ENCODE assay signal across 8 cellular contexts in the genomic region with DNA sequence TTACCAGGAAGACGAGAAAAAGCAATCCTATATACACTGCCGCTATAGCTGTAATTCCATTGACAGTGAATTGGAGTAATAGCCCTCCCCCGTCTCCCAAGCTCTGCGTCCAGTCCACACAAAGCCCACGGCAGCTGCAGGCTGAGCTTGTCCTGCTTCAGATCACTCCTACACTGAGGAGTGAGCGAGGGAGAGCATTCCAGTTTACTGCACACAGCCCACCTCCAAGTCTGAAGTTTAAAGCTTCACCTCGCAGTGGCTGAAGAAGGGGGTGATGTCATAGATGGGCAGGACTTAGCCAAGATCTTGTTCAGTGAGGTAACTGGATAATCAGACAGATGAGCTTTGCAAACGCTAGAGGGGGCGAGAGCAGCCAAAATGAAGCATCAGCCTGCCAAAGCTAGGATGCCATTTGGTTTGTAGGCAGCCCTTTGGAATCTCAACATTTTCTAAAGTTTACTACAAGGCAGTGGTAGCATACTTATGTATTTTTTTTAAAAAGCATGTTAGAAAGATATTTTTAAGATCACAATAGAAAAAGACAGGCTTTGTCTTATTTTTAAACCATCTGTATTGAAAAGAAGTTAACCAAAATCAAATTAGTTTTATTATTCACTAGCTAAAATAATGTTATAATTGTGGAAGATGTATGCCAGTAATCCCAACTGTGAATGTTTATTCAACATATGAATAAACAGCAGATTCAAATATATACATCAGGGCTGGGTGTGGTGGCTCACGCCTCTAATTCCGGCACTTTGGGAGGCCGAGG. TPM values are rescaled to one million over a fixed set of nuclear protein-coding genes. Genes with fewer than 3 reads are reported as not detected.
A peak's percentile ranks its signal among the peaks of the same experiment; 100 is the strongest.
DNase-seq lines count a peak whose midpoint lies in the region; ATAC-seq and TF ChIP-seq lines count a peak whose summit lies in the region.

A gene (minus strand): TSS at position 213 of the 772 bp plus-strand sequence. CDS start 10,106 bp downstream, outside the sequence.

- H3K4me3 ChIP-seq in AG04449 (ENCODE audit: low read depth, low read length) (peak within 1 kb of the TSS; percentile 63), esophagus squamous epithelium (peak within 1 kb of the TSS; percentile 32 to 62 (median 52)), urinary bladder (ENCODE audit: low read depth, low read length) (peak within 1 kb of the TSS; percentile 17)

- CTCF ChIA-PET in AG04449 (lab: Yijun Ruan, JAX) = interaction anchor here (0.9 to 1.3 kb wide), 7 partner anchors 9 to 1593 kb away, joined by 3 to 6 read pairs (median 3); no protein-coding TSS in a partner anchor

- H3K27ac ChIP-seq in esophagus squamous epithelium = peak within 1 kb of the TSS; percentile 6 to 84 (median 78)
- no peak within 1 kb of the TSS for H3K27ac ChIP-seq in urinary bladder (ENCODE audit: low read depth)

- ATAC-seq in GM18508 (IDR thresholded peaks at IDR 0.05; ENCODE audit: insufficient read depth, unreplicated experiment) (peak; percentile 96), HG02938 (IDR thresholded peaks at IDR 0.05; ENCODE audit: unreplicated experiment) (peak; percentile 97)

- TF ChIP-seq CTCF in AG04449 (IDR thresholded peaks at IDR 0.05; ENCODE audit: insufficient read depth, low read length, missing control alignments) (peak; percentile 81), esophagus squamous epithelium (IDR thresholded peaks at IDR 0.05) (peak; percentile 45 to 88 (median 72))

- H3K36me3 ChIP-seq in esophagus squamous epithelium (no peaks in the 10 kb centered on the region), urinary bladder (ENCODE audit: insufficient read depth) (no peaks in the 10 kb centered on the region)

- intact Hi-C loops in esophagus squamous epithelium (cut with DNase I) = no loop called here

- peak in 3 of 4 donors; percentile 55 to 94 (median 56) for TF ChIP-seq POLR2A in esophagus squamous epithelium (IDR thresholded peaks at IDR 0.05)

- POLR2A ChIA-PET in AG04449 (lab: Yijun Ruan, JAX) = interaction anchor here (0.6 to 1.1 kb wide), 2 partner anchors 114 to 1499 kb away, joined by 3 read pairs; no protein-coding TSS in a partner anchor

- WGBS in esophagus squamous epithelium, 2 donors = 22 to 26% methylated on average over 12 of the region's 12 CpGs
- WGBS in urinary bladder = 22% methylated on average over 12 of the region's 12 CpGs

- no peaks in the 10 kb centered on the region for H3K9me3 ChIP-seq in esophagus squamous epithelium

- H3K27me3 ChIP-seq in esophagus squamous epithelium = no peaks in the 10 kb centered on the region

- H3K4me1 ChIP-seq in esophagus squamous epithelium (peaks cover 0 to 51% (median 0%) of the 10 kb centered on the region in 3 donors), urinary bladder (ENCODE audit: insufficient read depth) (no peaks in the 10 kb centered on the region)

- peak; percentile 70 for DNase-seq in AG04449 (ENCODE audit: low read depth, low spot score)
- DNase-seq in NCI-H1417 (lab: John Stamatoyannopoulos, UW) = peak; percentile 66 to 92 (median 76)
- peak; percentile 32 for DNase-seq in SKM-1 (lab: John Stamatoyannopoulos, UW; ENCODE audit: unreplicated experiment)
- DNase-seq in esophagus squamous epithelium (lab: John Stamatoyannopoulos, UW) = no peak
- peak; percentile 79 for DNase-seq in middle frontal gyrus (ENCODE audit: extremely low spot score, low spot score)

RNA-seq across cellular contexts. Expression of the gene that starts here (rescaled TPM):
- 10 to 100 TPM in 1 of 4 donors, 1 to 10 TPM in 3; 1.6 to 11.8 (median 6.4) TPM for total RNA-seq in esophagus squamous epithelium
- total RNA-seq in urinary bladder = 53.7 TPM
- polyA plus RNA-seq in urinary bladder = 5.0 TPM
